Comparison of ENCODE assay signal across 19 cellular contexts in genomic region chr1:227782226-227782625, GRCh38. TPM values are rescaled to one million over a fixed set of nuclear protein-coding genes. Genes with fewer than 3 reads are reported as not detected.
"Had no signal": no experiment of that assay in that cellular context is flagged by ENCODE, and none has a peak within 500 bp of the region (broad histone marks: within the 10 kb centered on the region; RNA-seq: fewer than 3 reads in every experiment).

No MANE protein-coding gene starts in this region.

- H3K27me3 Mint-ChIP-seq: activated naive CD8-positive, alpha-beta T cell had no signal

- DNase-seq: activated CD4-positive, alpha-beta T cell treated with anti-CD3 and anti-CD28 coated beads, Interleukin-2, amount 10 ng/mL, durations not matched to agents 24 days and 14 days; activated T-cell treated with anti-CD3 and anti-CD28 coated beads, Interleukin-2, amount 50 U/mL, for 72 hours; foreskin keratinocyte; nephron progenitor cell; occipital lobe; SJCRH30; T1000 had no signal

- H3K27ac ChIP-seq: epithelial cell of prostate, foreskin keratinocyte, hepatocyte, SJCRH30, tibial artery had no signal

- H3K4me3 Mint-ChIP-seq: activated CD4-positive, alpha-beta T cell treated with anti-CD3 and anti-CD28 coated beads, Interleukin-2, amount 10 ng/mL, durations not matched to agents 24 days and 14 days; activated naive CD8-positive, alpha-beta T cell; activated T-cell treated with anti-CD3 and anti-CD28 coated beads, Interleukin-2, amount 50 U/mL, for 72 hours; mesothelial cell of epicardium; nephron progenitor cell had no signal

- H3K4me1 ChIP-seq: foreskin keratinocyte had no signal

- H3K27ac Mint-ChIP-seq: activated CD4-positive, alpha-beta T cell treated with anti-CD3 and anti-CD28 coated beads, Interleukin-2, amount 10 ng/mL, durations not matched to agents 24 days and 14 days; activated naive CD8-positive, alpha-beta T cell; activated T-cell treated with anti-CD3 and anti-CD28 coated beads, Interleukin-2, amount 50 U/mL, for 72 hours; mesothelial cell of epicardium; nephron progenitor cell; progenitor cell of endocrine pancreas had no signal

- ATAC-seq: activated T-cell treated with anti-CD3 and anti-CD28 coated beads, Interleukin-2, amount 50 U/mL, for 72 hours; foreskin keratinocyte had no signal

- H3K27me3 ChIP-seq: SJCRH30, tibial artery had no signal

- H3K9me3 ChIP-seq: SJCRH30, tibial artery had no signal

- H3K4me3 ChIP-seq: hepatocyte, lung, SJCRH30, tibial artery had no signal

- H3K36me3 Mint-ChIP-seq: mesothelial cell of epicardium had no signal

- H3K9me3 Mint-ChIP-seq: activated CD4-positive, alpha-beta T cell treated with anti-CD3 and anti-CD28 coated beads, Interleukin-2, amount 10 ng/mL, durations not matched to agents 24 days and 14 days; activated T-cell treated with anti-CD3 and anti-CD28 coated beads, Interleukin-2, amount 50 U/mL, for 72 hours; mesothelial cell of epicardium; nephron progenitor cell had no signal

RNA-seq across cellular contexts. Expression of gene PRSS38, which starts 33.2 kb away (rescaled TPM):
- total RNA-seq: activated CD4-positive, alpha-beta T cell treated with anti-CD3 and anti-CD28 coated beads, Interleukin-2, amount 10 ng/mL, durations not matched to agents 24 days and 14 days; activated T-cell treated with anti-CD3 and anti-CD28 coated beads, Interleukin-2, amount 50 U/mL, for 72 hours; chondrocyte; dermis microvascular lymphatic vessel endothelial cell; fibroblast of lung; foreskin keratinocyte; hepatocyte; lung; mesothelial cell of epicardium; occipital lobe; progenitor cell of endocrine pancreas; SJCRH30; skeletal muscle tissue; T-helper 1 cell treated with Interleukin-12 subunit alpha and Interleukin-12 subunit beta and Interleukin-4 antibody, amounts not matched to agents 30 ng/mL and 1 ng/mL, for 36 hours had no signal
- polyA plus RNA-seq: fibroblast of lung, foreskin keratinocyte, hepatocyte, lung had no signal
